8 cellular contexts compared by ENCODE assay signal in genomic region chr11:108871152-108871551, GRCh38.
DNase-seq lines count a peak whose midpoint lies in the region; ATAC-seq and TF ChIP-seq lines count a peak whose summit lies in the region.

No MANE protein-coding gene starts in this region.

- H3K27ac ChIP-seq in dorsolateral prefrontal cortex = no peak overlapping the region
- H3K27ac ChIP-seq in ovary = no peak overlapping the region

- TF ChIP-seq POLR2A in ovary (IDR thresholded peaks at IDR 0.05) = no peak

- peaks cover 2% of the 10 kb centered on the region for H3K4me1 ChIP-seq in ovary (ENCODE audit: insufficient read depth)

- no peaks in the 10 kb centered on the region for H3K9me3 ChIP-seq in ovary

- peak; percentile 11 for DNase-seq in stimulated activated CD4-positive, alpha-beta T cell treated with anti-CD3 and anti-CD28 coated beads, Interleukin-15, amount 100 ng/mL, for 24 hours
- DNase-seq in stimulated activated CD4-positive, alpha-beta T cell treated with anti-CD3 and anti-CD28 coated beads, Interleukin-4, amount 100 ng/mL, for 24 hours = no peak
- DNase-seq in NCI-H748 (lab: John Stamatoyannopoulos, UW; ENCODE audit: unreplicated experiment) = peak; percentile 15
- DNase-seq in dorsolateral prefrontal cortex = peak in 1 of 10 donors; percentile 23
- peak; percentile 12 to 56 (median 38) for DNase-seq in ovary
- DNase-seq in NK-92 treated with Interleukin-12 subunit alpha and Interleukin-12 subunit beta, amount 100 ng/mL, for 24 hours (lab: John Stamatoyannopoulos, UW) = no peak
- DNase-seq in cerebellar nuclear complex (lab: John Stamatoyannopoulos, UW) = no peak

- no peaks in the 10 kb centered on the region for H3K36me3 ChIP-seq in ovary

- peak in 50 of 56 donors; percentile 20 to 63 (median 43) for TF ChIP-seq CTCF in dorsolateral prefrontal cortex (IDR thresholded peaks at IDR 0.05 in 54 of 56, conservative IDR thresholded peaks at IDR 0.05 in 2 of 56; ENCODE audit: low read depth in 1 of 56, partially characterized antibody in 56 of 56)
- TF ChIP-seq CTCF in ovary (IDR thresholded peaks at IDR 0.05) = peak in 2 of 3 donors; percentile 29 to 30

- no peaks in the 10 kb centered on the region for H3K27me3 ChIP-seq in dorsolateral prefrontal cortex
- H3K27me3 ChIP-seq in ovary = no peaks in the 10 kb centered on the region

- intact Hi-C loops in dorsolateral prefrontal cortex (cut with DNase I) = no loop called here
- intact Hi-C loops in ovary (cut with DNase I) = no loop called here

- ATAC-seq in GM21786 (IDR thresholded peaks at IDR 0.05; ENCODE audit: unreplicated experiment) = no peak

- TF ChIP-seq EP300 in ovary (IDR thresholded peaks at IDR 0.05) = no peak

- H3K4me3 ChIP-seq in dorsolateral prefrontal cortex = no peak overlapping the region
- H3K4me3 ChIP-seq in ovary = no peak overlapping the region

Comparison
In these comparisons a context has a peak if more than half of its experiments do, and no peak if none do; other contexts are left out.
1. DNase-seq: peak in stimulated activated CD4-positive, alpha-beta T cell treated with anti-CD3 and anti-CD28 coated beads, Interleukin-15, amount 100 ng/mL, for 24 hours (single experiment), NCI-H748 (single experiment) and ovary (5 of 5); none in stimulated activated CD4-positive, alpha-beta T cell treated with anti-CD3 and anti-CD28 coated beads, Interleukin-4, amount 100 ng/mL, for 24 hours (single experiment), NK-92 treated with Interleukin-12 subunit alpha and Interleukin-12 subunit beta, amount 100 ng/mL, for 24 hours (single experiment) and cerebellar nuclear complex (0 of 2).